Comparison of ENCODE assay signal across 1 cellular context in the genomic region with DNA sequence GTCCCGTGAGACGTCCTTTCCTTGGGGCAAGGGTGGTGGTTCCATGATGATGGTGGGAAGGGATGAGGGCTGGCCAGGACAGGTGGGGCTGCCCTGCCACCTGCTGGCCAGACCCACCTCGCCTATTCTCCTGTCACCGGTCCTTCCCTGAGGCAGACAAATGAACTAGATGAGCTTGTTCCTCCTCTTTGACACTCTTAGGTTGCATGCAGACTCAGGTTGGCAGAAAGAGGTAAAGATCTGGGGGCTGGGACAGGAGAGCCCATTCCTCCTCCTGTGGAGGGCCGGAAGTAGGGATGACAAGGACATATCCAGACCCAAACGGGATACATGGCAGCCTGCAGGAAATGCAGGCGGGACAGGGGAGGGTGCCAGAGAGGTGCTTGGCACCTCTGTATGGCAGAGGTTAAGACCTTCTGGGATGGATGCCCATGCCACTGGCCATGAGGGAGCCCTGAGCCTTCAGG.
A peak's percentile ranks its signal among the peaks of the same experiment; 100 is the strongest.
TF ChIP-seq lines count a peak whose summit lies in the region.

No MANE protein-coding gene starts in this region.

TF ChIP-seq in GM12878, 131 proteins besides CTCF, POLR2A, EP300 and RAD21 (continues in another document):
- no peak for TF ChIP-seq MYC (IDR thresholded peaks at IDR 0.05; ENCODE audit: insufficient read depth, insufficient read length, insufficient replicate concordance, low read length, severe bottlenecking)
- TF ChIP-seq MEF2B (IDR thresholded peaks at IDR 0.05; ENCODE audit: partially characterized antibody, poor library complexity, severe bottlenecking), result no peak
- TF ChIP-seq NFYA (IDR thresholded peaks at IDR 0.05; ENCODE audit: borderline replicate concordance, low read depth, low read length), result no peak
- no peak for TF ChIP-seq STAT1 (conservative IDR thresholded peaks at IDR 0.05)
- TF ChIP-seq FOXM1 (IDR thresholded peaks at IDR 0.05; ENCODE audit: low read depth, low read length), result no peak
- no peak for TF ChIP-seq SMAD1 (IDR thresholded peaks at IDR 0.05; ENCODE audit: low read depth, partially characterized antibody)
- TF ChIP-seq, protein P1, sequence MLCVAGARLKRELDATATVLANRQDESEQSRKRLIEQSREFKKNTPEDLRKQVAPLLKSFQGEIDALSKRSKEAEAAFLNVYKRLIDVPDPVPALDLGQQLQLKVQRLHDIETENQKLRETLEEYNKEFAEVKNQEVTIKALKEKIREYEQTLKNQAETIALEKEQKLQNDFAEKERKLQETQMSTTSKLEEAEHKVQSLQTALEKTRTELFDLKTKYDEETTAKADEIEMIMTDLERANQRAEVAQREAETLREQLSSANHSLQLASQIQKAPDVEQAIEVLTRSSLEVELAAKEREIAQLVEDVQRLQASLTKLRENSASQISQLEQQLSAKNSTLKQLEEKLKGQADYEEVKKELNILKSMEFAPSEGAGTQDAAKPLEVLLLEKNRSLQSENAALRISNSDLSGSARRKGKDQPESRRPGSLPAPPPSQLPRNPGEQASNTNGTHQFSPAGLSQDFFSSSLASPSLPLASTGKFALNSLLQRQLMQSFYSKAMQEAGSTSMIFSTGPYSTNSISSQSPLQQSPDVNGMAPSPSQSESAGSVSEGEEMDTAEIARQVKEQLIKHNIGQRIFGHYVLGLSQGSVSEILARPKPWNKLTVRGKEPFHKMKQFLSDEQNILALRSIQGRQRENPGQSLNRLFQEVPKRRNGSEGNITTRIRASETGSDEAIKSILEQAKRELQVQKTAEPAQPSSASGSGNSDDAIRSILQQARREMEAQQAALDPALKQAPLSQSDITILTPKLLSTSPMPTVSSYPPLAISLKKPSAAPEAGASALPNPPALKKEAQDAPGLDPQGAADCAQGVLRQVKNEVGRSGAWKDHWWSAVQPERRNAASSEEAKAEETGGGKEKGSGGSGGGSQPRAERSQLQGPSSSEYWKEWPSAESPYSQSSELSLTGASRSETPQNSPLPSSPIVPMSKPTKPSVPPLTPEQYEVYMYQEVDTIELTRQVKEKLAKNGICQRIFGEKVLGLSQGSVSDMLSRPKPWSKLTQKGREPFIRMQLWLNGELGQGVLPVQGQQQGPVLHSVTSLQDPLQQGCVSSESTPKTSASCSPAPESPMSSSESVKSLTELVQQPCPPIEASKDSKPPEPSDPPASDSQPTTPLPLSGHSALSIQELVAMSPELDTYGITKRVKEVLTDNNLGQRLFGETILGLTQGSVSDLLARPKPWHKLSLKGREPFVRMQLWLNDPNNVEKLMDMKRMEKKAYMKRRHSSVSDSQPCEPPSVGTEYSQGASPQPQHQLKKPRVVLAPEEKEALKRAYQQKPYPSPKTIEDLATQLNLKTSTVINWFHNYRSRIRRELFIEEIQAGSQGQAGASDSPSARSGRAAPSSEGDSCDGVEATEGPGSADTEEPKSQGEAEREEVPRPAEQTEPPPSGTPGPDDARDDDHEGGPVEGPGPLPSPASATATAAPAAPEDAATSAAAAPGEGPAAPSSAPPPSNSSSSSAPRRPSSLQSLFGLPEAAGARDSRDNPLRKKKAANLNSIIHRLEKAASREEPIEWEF (IDR thresholded peaks at IDR 0.05; ENCODE audit: insufficient replicate concordance, low read depth, low read length), result no peak
- TF ChIP-seq, protein P2, sequence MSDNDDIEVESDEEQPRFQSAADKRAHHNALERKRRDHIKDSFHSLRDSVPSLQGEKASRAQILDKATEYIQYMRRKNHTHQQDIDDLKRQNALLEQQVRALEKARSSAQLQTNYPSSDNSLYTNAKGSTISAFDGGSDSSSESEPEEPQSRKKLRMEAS (IDR thresholded peaks at IDR 0.05; ENCODE audit: low read depth, low read length), result no peak
- no peak for TF ChIP-seq EZH2 (IDR thresholded peaks at IDR 0.05; ENCODE audit: borderline replicate concordance, control insufficient read depth, low read depth, low read length)
- TF ChIP-seq SPI1 (IDR thresholded peaks at IDR 0.05; ENCODE audit: borderline replicate concordance, insufficient read depth, low read depth, low read length), result no peak
- no peak for TF ChIP-seq HCFC1 (IDR thresholded peaks at IDR 0.05; ENCODE audit: low read length)
- no peak for TF ChIP-seq JUND (IDR thresholded peaks at IDR 0.05; ENCODE audit: low read depth, low read length)
- TF ChIP-seq BMI1 (IDR thresholded peaks at IDR 0.05; ENCODE audit: borderline replicate concordance), result no peak
- no peak for TF ChIP-seq RCOR1 (conservative IDR thresholded peaks at IDR 0.05; ENCODE audit: low read depth, low read length)
- TF ChIP-seq ZSCAN29 (IDR thresholded peaks at IDR 0.05), result no peak
- TF ChIP-seq ZNF207 (IDR thresholded peaks at IDR 0.05; ENCODE audit: borderline replicate concordance), result no peak
- TF ChIP-seq IKZF1 (conservative IDR thresholded peaks at IDR 0.05), result 0 out of 2 replicates have a peak, but pooled peaks have one; percentile 27
- TF ChIP-seq POLR2AphosphoS2 (IDR thresholded peaks at IDR 0.05; ENCODE audit: low read depth, low read length), result no peak
- TF ChIP-seq PML (IDR thresholded peaks at IDR 0.05; ENCODE audit: low read length), result no peak
- no peak for TF ChIP-seq RBBP5 (conservative IDR thresholded peaks at IDR 0.05)
- TF ChIP-seq, protein P3, sequence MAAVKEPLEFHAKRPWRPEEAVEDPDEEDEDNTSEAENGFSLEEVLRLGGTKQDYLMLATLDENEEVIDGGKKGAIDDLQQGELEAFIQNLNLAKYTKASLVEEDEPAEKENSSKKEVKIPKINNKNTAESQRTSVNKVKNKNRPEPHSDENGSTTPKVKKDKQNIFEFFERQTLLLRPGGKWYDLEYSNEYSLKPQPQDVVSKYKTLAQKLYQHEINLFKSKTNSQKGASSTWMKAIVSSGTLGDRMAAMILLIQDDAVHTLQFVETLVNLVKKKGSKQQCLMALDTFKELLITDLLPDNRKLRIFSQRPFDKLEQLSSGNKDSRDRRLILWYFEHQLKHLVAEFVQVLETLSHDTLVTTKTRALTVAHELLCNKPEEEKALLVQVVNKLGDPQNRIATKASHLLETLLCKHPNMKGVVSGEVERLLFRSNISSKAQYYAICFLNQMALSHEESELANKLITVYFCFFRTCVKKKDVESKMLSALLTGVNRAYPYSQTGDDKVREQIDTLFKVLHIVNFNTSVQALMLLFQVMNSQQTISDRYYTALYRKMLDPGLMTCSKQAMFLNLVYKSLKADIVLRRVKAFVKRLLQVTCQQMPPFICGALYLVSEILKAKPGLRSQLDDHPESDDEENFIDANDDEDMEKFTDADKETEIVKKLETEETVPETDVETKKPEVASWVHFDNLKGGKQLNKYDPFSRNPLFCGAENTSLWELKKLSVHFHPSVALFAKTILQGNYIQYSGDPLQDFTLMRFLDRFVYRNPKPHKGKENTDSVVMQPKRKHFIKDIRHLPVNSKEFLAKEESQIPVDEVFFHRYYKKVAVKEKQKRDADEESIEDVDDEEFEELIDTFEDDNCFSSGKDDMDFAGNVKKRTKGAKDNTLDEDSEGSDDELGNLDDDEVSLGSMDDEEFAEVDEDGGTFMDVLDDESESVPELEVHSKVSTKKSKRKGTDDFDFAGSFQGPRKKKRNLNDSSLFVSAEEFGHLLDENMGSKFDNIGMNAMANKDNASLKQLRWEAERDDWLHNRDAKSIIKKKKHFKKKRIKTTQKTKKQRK (IDR thresholded peaks at IDR 0.05; ENCODE audit: low read depth, low read length), result no peak
- no peak for TF ChIP-seq ZNF622 (IDR thresholded peaks at IDR 0.05)
- TF ChIP-seq CBX5 (IDR thresholded peaks at IDR 0.05; ENCODE audit: low read depth), result no peak
- TF ChIP-seq CBFB (IDR thresholded peaks at IDR 0.05; ENCODE audit: low read depth), result no peak
- TF ChIP-seq, protein P4, sequence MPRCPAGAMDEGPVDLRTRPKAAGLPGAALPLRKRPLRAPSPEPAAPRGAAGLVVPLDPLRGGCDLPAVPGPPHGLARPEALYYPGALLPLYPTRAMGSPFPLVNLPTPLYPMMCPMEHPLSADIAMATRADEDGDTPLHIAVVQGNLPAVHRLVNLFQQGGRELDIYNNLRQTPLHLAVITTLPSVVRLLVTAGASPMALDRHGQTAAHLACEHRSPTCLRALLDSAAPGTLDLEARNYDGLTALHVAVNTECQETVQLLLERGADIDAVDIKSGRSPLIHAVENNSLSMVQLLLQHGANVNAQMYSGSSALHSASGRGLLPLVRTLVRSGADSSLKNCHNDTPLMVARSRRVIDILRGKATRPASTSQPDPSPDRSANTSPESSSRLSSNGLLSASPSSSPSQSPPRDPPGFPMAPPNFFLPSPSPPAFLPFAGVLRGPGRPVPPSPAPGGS (IDR thresholded peaks at IDR 0.05; ENCODE audit: borderline replicate concordance, insufficient read depth, low read depth, low read length, poor library complexity, severe bottlenecking), result no peak
- no peak for TF ChIP-seq DPF2 (IDR thresholded peaks at IDR 0.05)
- TF ChIP-seq SP1 (IDR thresholded peaks at IDR 0.05; ENCODE audit: low read depth, low read length), result no peak
- TF ChIP-seq NFXL1 (IDR thresholded peaks at IDR 0.05; ENCODE audit: borderline replicate concordance), result no peak
- TF ChIP-seq YY1 (IDR thresholded peaks at IDR 0.05; ENCODE audit: low read depth, low read length), result peak; percentile 77
- TF ChIP-seq, protein P5, sequence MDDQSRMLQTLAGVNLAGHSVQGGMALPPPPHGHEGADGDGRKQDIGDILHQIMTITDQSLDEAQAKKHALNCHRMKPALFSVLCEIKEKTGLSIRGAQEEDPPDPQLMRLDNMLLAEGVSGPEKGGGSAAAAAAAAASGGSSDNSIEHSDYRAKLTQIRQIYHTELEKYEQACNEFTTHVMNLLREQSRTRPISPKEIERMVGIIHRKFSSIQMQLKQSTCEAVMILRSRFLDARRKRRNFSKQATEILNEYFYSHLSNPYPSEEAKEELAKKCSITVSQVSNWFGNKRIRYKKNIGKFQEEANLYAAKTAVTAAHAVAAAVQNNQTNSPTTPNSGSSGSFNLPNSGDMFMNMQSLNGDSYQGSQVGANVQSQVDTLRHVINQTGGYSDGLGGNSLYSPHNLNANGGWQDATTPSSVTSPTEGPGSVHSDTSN (IDR thresholded peaks at IDR 0.05; ENCODE audit: insufficient replicate concordance, low read depth, low read length), result no peak
- no peak for TF ChIP-seq NRF1 (conservative IDR thresholded peaks at IDR 0.05; ENCODE audit: low read depth, low read length)
- TF ChIP-seq, protein P6, sequence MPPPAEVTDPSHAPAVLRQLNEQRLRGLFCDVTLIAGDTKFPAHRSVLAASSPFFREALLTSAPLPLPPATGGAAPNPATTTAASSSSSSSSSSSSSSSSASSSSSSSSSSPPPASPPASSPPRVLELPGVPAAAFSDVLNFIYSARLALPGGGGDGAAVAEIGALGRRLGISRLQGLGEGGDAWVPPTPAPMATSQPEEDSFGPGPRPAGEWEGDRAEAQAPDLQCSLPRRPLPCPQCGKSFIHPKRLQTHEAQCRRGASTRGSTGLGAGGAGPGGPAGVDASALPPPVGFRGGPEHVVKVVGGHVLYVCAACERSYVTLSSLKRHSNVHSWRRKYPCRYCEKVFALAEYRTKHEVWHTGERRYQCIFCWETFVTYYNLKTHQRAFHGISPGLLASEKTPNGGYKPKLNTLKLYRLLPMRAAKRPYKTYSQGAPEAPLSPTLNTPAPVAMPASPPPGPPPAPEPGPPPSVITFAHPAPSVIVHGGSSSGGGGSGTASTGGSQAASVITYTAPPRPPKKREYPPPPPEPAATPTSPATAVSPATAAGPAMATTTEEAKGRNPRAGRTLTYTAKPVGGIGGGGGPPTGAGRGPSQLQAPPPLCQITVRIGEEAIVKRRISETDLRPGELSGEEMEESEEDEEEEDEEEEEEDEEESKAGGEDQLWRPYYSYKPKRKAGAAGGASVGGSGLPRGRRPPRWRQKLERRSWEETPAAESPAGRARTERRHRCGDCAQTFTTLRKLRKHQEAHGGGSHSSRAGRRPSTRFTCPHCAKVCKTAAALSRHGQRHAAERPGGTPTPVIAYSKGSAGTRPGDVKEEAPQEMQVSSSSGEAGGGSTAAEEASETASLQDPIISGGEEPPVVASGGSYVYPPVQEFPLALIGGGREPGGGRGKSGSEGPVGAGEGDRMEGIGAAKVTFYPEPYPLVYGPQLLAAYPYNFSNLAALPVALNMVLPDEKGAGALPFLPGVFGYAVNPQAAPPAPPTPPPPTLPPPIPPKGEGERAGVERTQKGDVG (CRISPR knock-in tag; IDR thresholded peaks at IDR 0.05), result no peak
- no peak for TF ChIP-seq GATAD2B (conservative IDR thresholded peaks at IDR 0.05; ENCODE audit: low read depth)
- TF ChIP-seq RUNX3 (IDR thresholded peaks at IDR 0.05; ENCODE audit: low read length), result no peak
- TF ChIP-seq KAT2A (conservative IDR thresholded peaks at IDR 0.05; ENCODE audit: control insufficient read depth, low read depth, low read length), result no peak
- no peak for TF ChIP-seq FOS (IDR thresholded peaks at IDR 0.05; ENCODE audit: borderline replicate concordance, extremely low read depth, insufficient read length)
- no peak for TF ChIP-seq SUPT20H (IDR thresholded peaks at IDR 0.05; ENCODE audit: borderline replicate concordance, control insufficient read depth, low read depth, low read length)
- TF ChIP-seq NBN (IDR thresholded peaks at IDR 0.05), result peak; percentile 50; the same call in 1 of the 2 replicates
- no peak for TF ChIP-seq RAD51 (IDR thresholded peaks at IDR 0.05)
- TF ChIP-seq, protein P7, sequence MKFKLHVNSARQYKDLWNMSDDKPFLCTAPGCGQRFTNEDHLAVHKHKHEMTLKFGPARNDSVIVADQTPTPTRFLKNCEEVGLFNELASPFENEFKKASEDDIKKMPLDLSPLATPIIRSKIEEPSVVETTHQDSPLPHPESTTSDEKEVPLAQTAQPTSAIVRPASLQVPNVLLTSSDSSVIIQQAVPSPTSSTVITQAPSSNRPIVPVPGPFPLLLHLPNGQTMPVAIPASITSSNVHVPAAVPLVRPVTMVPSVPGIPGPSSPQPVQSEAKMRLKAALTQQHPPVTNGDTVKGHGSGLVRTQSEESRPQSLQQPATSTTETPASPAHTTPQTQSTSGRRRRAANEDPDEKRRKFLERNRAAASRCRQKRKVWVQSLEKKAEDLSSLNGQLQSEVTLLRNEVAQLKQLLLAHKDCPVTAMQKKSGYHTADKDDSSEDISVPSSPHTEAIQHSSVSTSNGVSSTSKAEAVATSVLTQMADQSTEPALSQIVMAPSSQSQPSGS (IDR thresholded peaks at IDR 0.05; ENCODE audit: low read length), result no peak
- TF ChIP-seq ESRRA (IDR thresholded peaks at IDR 0.05; ENCODE audit: low read length), result no peak
- TF ChIP-seq SIX5 (IDR thresholded peaks at IDR 0.05; ENCODE audit: low read depth, low read length, severe bottlenecking), result no peak
- TF ChIP-seq, protein P8, sequence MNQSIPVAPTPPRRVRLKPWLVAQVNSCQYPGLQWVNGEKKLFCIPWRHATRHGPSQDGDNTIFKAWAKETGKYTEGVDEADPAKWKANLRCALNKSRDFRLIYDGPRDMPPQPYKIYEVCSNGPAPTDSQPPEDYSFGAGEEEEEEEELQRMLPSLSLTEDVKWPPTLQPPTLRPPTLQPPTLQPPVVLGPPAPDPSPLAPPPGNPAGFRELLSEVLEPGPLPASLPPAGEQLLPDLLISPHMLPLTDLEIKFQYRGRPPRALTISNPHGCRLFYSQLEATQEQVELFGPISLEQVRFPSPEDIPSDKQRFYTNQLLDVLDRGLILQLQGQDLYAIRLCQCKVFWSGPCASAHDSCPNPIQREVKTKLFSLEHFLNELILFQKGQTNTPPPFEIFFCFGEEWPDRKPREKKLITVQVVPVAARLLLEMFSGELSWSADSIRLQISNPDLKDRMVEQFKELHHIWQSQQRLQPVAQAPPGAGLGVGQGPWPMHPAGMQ (IDR thresholded peaks at IDR 0.05; ENCODE audit: borderline replicate concordance), result no peak
- TF ChIP-seq BHLHE40 (IDR thresholded peaks at IDR 0.05; ENCODE audit: borderline replicate concordance in 1 of 2, low read depth in 2 of 2, low read length in 1 of 2), result peak in 1 of 2 experiments; percentile 25; a peak in 1 of 4 replicates
- peak; percentile 100 for TF ChIP-seq SMC3 (IDR thresholded peaks at IDR 0.05; ENCODE audit: borderline replicate concordance, low read length)
